ENCODE assay signal across 1 cellular context in the genomic region with DNA sequence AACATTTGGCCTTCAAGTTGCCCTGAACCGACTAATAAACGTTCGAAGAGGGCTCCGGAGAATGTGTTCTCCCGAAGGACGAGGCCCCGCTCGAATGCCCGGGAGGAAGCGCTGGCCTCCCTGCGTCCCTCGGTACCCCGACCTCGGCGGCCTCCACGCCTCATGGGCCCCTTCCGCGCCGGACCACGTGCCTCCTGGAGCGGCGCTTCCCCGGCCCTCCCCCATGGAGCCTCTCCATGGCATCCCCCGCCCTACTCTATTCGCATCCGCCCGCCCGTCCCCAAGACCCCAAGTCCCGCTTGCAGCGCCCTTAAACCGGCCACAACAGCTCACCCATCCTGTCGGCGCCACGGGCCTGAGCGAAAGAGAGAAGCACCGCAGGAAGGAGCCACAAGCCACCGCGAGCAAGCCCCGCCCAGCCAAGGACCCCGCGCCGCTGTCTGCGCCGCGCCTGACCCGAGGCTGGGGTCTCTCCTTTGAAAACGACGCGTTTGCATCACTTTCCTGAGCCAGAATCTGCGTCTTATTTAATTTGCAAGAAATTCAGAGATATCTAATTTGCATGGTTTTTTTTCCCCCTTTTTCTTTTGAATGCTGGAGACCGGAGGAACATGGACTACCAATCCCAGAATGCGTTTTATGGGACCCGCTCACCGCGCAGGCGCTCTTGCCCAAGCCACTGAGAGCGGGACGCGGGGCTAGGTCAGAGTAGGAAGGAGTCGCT.
TF ChIP-seq lines count a peak whose summit lies in the region.

Gene RPS23, minus strand, starts transcription at position 368 of the 724 bp plus-strand sequence. Its CDS starts 31 bp downstream, at position 337.

TF ChIP-seq in K562, 482 proteins besides CTCF, POLR2A, EP300 and RAD21 (continued from another document and continues in another):
- TF ChIP-seq, protein P1, sequence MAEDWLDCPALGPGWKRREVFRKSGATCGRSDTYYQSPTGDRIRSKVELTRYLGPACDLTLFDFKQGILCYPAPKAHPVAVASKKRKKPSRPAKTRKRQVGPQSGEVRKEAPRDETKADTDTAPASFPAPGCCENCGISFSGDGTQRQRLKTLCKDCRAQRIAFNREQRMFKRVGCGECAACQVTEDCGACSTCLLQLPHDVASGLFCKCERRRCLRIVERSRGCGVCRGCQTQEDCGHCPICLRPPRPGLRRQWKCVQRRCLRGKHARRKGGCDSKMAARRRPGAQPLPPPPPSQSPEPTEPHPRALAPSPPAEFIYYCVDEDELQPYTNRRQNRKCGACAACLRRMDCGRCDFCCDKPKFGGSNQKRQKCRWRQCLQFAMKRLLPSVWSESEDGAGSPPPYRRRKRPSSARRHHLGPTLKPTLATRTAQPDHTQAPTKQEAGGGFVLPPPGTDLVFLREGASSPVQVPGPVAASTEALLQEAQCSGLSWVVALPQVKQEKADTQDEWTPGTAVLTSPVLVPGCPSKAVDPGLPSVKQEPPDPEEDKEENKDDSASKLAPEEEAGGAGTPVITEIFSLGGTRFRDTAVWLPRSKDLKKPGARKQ (CRISPR knock-in tag; IDR thresholded peaks at IDR 0.05), result no peak
- TF ChIP-seq ZNF655 (CRISPR knock-in tag; IDR thresholded peaks at IDR 0.05), result no peak
- peak; percentile 92 to 93 for TF ChIP-seq NRF1 (conservative IDR thresholded peaks at IDR 0.05 in 1 of 2, IDR thresholded peaks at IDR 0.05 in 1 of 2)
- TF ChIP-seq TBP (optimal IDR thresholded peaks at IDR 0.05; ENCODE audit: low read depth, low read length), result no peak
- no peak for TF ChIP-seq ATF1 (CRISPR knock-in tag; IDR thresholded peaks at IDR 0.05)
- peak; percentile 62; the same call in 1 of the 2 replicates for TF ChIP-seq ATF1 (tag; IDR thresholded peaks at IDR 0.05)
- TF ChIP-seq MBD2 (IDR thresholded peaks at IDR 0.05; ENCODE audit: borderline replicate concordance, low read depth), result peak; percentile 70
- no peak for TF ChIP-seq YBX1 (IDR thresholded peaks at IDR 0.05)
- peak; percentile 72 for TF ChIP-seq ZNF431 (CRISPR knock-in tag; IDR thresholded peaks at IDR 0.05)
- no peak for TF ChIP-seq ZBTB17 (CRISPR knock-in tag; IDR thresholded peaks at IDR 0.05)
- TF ChIP-seq MEF2D (tag; conservative IDR thresholded peaks at IDR 0.05; ENCODE audit: low read depth), result no peak
- TF ChIP-seq, protein P2, sequence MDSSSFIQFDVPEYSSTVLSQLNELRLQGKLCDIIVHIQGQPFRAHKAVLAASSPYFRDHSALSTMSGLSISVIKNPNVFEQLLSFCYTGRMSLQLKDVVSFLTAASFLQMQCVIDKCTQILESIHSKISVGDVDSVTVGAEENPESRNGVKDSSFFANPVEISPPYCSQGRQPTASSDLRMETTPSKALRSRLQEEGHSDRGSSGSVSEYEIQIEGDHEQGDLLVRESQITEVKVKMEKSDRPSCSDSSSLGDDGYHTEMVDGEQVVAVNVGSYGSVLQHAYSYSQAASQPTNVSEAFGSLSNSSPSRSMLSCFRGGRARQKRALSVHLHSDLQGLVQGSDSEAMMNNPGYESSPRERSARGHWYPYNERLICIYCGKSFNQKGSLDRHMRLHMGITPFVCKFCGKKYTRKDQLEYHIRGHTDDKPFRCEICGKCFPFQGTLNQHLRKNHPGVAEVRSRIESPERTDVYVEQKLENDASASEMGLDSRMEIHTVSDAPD (CRISPR knock-in tag; IDR thresholded peaks at IDR 0.05), result no peak
- TF ChIP-seq ZBTB9 (CRISPR knock-in tag; IDR thresholded peaks at IDR 0.05), result no peak
- TF ChIP-seq HDAC2 (IDR thresholded peaks at IDR 0.05), result no peak
- TF ChIP-seq, protein P3, sequence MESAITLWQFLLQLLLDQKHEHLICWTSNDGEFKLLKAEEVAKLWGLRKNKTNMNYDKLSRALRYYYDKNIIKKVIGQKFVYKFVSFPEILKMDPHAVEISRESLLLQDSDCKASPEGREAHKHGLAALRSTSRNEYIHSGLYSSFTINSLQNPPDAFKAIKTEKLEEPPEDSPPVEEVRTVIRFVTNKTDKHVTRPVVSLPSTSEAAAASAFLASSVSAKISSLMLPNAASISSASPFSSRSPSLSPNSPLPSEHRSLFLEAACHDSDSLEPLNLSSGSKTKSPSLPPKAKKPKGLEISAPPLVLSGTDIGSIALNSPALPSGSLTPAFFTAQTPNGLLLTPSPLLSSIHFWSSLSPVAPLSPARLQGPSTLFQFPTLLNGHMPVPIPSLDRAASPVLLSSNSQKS (CRISPR knock-in tag; IDR thresholded peaks at IDR 0.05), result no peak
- peak; percentile 74 for TF ChIP-seq GTF2F1 (IDR thresholded peaks at IDR 0.05; ENCODE audit: low read depth, low read length)
- TF ChIP-seq GABPB2 (CRISPR knock-in tag; conservative IDR thresholded peaks at IDR 0.05), result no peak
- peak; percentile 81 for TF ChIP-seq RBM39 (optimal IDR thresholded peaks at IDR 0.05; ENCODE audit: low read depth, low read length)
- peak in 1 of 2 experiments; percentile 53; a peak in 3 of 4 replicates for TF ChIP-seq MAZ (CRISPR knock-in tag; conservative IDR thresholded peaks at IDR 0.05 in 1 of 2, IDR thresholded peaks at IDR 0.05 in 1 of 2)
- TF ChIP-seq NFYB (IDR thresholded peaks at IDR 0.05; ENCODE audit: extremely low read depth, insufficient read length), result no peak
- no peak for TF ChIP-seq ZNF274 (IDR thresholded peaks at IDR 0.05; ENCODE audit: borderline replicate concordance, low read depth, low read length)
- no peak for TF ChIP-seq KAT2B (IDR thresholded peaks at IDR 0.05; ENCODE audit: low read depth, low read length)
- TF ChIP-seq ZNF77 (CRISPR knock-in tag; IDR thresholded peaks at IDR 0.05), result no peak
- 0 out of 2 replicates have a peak, but pooled peaks have one; percentile 46 for TF ChIP-seq ZBTB7A (IDR thresholded peaks at IDR 0.05; ENCODE audit: borderline replicate concordance, control insufficient read depth, low read depth, low read length)
- TF ChIP-seq GABPA (tag; conservative IDR thresholded peaks at IDR 0.05; ENCODE audit: low read depth), result peak; percentile 81
- TF ChIP-seq ID3 (CRISPR knock-in tag; IDR thresholded peaks at IDR 0.05), result no peak
- no peak for TF ChIP-seq ID3 (tag; IDR thresholded peaks at IDR 0.05)
- TF ChIP-seq TFE3 (CRISPR knock-in tag; IDR thresholded peaks at IDR 0.05), result no peak
- TF ChIP-seq TAF7 (tag; IDR thresholded peaks at IDR 0.05), result peak; percentile 88
- TF ChIP-seq MAFG (tag; conservative IDR thresholded peaks at IDR 0.05), result no peak
- no peak for TF ChIP-seq HDAC8 (tag; IDR thresholded peaks at IDR 0.05)
- TF ChIP-seq, protein P4, sequence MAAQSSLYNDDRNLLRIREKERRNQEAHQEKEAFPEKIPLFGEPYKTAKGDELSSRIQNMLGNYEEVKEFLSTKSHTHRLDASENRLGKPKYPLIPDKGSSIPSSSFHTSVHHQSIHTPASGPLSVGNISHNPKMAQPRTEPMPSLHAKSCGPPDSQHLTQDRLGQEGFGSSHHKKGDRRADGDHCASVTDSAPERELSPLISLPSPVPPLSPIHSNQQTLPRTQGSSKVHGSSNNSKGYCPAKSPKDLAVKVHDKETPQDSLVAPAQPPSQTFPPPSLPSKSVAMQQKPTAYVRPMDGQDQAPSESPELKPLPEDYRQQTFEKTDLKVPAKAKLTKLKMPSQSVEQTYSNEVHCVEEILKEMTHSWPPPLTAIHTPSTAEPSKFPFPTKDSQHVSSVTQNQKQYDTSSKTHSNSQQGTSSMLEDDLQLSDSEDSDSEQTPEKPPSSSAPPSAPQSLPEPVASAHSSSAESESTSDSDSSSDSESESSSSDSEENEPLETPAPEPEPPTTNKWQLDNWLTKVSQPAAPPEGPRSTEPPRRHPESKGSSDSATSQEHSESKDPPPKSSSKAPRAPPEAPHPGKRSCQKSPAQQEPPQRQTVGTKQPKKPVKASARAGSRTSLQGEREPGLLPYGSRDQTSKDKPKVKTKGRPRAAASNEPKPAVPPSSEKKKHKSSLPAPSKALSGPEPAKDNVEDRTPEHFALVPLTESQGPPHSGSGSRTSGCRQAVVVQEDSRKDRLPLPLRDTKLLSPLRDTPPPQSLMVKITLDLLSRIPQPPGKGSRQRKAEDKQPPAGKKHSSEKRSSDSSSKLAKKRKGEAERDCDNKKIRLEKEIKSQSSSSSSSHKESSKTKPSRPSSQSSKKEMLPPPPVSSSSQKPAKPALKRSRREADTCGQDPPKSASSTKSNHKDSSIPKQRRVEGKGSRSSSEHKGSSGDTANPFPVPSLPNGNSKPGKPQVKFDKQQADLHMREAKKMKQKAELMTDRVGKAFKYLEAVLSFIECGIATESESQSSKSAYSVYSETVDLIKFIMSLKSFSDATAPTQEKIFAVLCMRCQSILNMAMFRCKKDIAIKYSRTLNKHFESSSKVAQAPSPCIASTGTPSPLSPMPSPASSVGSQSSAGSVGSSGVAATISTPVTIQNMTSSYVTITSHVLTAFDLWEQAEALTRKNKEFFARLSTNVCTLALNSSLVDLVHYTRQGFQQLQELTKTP (IDR thresholded peaks at IDR 0.05; ENCODE audit: low read depth in 1 of 2, partially characterized antibody in 2 of 2), result peak in 1 of 2 experiments; percentile 90
- peak in 1 of 2 experiments; percentile 45; a peak in 1 of 4 replicates for TF ChIP-seq ARNT (IDR thresholded peaks at IDR 0.05)
- no peak for TF ChIP-seq NCOA4 (IDR thresholded peaks at IDR 0.05; ENCODE audit: partially characterized antibody)
- TF ChIP-seq MAX (CRISPR knock-in tag; IDR thresholded peaks at IDR 0.05), result peak; percentile 93
- peak; percentile 89 for TF ChIP-seq SP1 (CRISPR knock-in tag; IDR thresholded peaks at IDR 0.05)
- TF ChIP-seq, protein P5, sequence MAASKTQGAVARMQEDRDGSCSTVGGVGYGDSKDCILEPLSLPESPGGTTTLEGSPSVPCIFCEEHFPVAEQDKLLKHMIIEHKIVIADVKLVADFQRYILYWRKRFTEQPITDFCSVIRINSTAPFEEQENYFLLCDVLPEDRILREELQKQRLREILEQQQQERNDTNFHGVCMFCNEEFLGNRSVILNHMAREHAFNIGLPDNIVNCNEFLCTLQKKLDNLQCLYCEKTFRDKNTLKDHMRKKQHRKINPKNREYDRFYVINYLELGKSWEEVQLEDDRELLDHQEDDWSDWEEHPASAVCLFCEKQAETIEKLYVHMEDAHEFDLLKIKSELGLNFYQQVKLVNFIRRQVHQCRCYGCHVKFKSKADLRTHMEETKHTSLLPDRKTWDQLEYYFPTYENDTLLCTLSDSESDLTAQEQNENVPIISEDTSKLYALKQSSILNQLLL (CRISPR knock-in tag; IDR thresholded peaks at IDR 0.05; ENCODE audit: borderline replicate concordance), result no peak
- TF ChIP-seq, protein P6, sequence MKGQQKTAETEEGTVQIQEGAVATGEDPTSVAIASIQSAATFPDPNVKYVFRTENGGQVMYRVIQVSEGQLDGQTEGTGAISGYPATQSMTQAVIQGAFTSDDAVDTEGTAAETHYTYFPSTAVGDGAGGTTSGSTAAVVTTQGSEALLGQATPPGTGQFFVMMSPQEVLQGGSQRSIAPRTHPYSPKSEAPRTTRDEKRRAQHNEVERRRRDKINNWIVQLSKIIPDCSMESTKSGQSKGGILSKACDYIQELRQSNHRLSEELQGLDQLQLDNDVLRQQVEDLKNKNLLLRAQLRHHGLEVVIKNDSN (CRISPR knock-in tag; IDR thresholded peaks at IDR 0.05), result peak; percentile 63
- no peak for TF ChIP-seq CBFA2T3 (IDR thresholded peaks at IDR 0.05)
- TF ChIP-seq FOXP4 (CRISPR knock-in tag; IDR thresholded peaks at IDR 0.05; ENCODE audit: borderline replicate concordance), result 0 out of 2 replicates have a peak, but pooled peaks have one; percentile 23
- no peak for TF ChIP-seq ZC3H4 (CRISPR knock-in tag; IDR thresholded peaks at IDR 0.05; ENCODE audit: borderline replicate concordance)
- TF ChIP-seq CREM (IDR thresholded peaks at IDR 0.05; ENCODE audit: low read depth), result peak; percentile 51; the same call in 1 of the 2 replicates
